20 cellular contexts compared by ENCODE assay signal in the genomic region with DNA sequence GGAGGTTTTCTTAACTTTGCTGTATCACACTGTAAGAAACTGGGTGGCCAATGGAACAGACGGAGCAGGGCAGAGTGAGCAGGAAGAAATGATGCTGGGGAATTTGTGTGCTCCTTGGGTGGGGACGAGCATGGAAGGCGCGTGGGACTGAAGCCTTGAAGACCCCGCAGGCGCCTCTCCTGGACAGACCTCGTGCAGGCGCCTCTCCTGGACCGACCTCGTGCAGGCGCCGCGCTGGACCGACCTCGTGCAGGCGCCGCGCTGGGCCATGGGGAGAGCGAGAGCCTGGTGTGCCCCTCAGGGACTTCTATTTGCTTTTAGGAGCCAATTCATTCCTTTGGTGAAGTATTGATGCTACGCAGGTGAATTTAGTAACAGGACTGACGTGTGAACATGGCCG. TPM values are rescaled to one million over a fixed set of nuclear protein-coding genes. Genes with fewer than 3 reads are reported as not detected.
DNase-seq lines count a peak whose midpoint lies in the region; ATAC-seq and TF ChIP-seq lines count a peak whose summit lies in the region.
"Had no signal": no experiment of that assay in that cellular context is flagged by ENCODE, and none has a peak within 500 bp of the region (broad histone marks: within the 10 kb centered on the region; RNA-seq: fewer than 3 reads in every experiment).

No MANE protein-coding gene starts in this region.

- H3K4me1 Mint-ChIP-seq in activated naive CD8-positive, alpha-beta T cell treated with anti-CD3 and anti-CD28 coated beads, Interleukin-2, amount 50 U/mL, for 24 hours = no peaks in the 10 kb centered on the region
- no peaks in the 10 kb centered on the region for H3K4me1 Mint-ChIP-seq in activated naive CD8-positive, alpha-beta T cell treated with anti-CD3 and anti-CD28 coated beads for 36 hours
- H3K4me1 Mint-ChIP-seq in stimulated activated naive CD8-positive, alpha-beta T cell treated with anti-CD3 and anti-CD28 coated beads, Interleukin-15, amount 100 ng/mL, for 72 hours = no peaks in the 10 kb centered on the region
- no peaks in the 10 kb centered on the region for H3K4me1 Mint-ChIP-seq in CD4-positive, alpha-beta memory T cell

- H3K27me3 ChIP-seq in thyroid gland = no peaks in the 10 kb centered on the region
- no peaks in the 10 kb centered on the region for H3K27me3 ChIP-seq in CD4-positive, alpha-beta memory T cell (ENCODE audit: insufficient read depth, low read length)

- H3K36me3 Mint-ChIP-seq in activated naive CD8-positive, alpha-beta T cell treated with anti-CD3 and anti-CD28 coated beads, Interleukin-2, amount 50 U/mL, for 24 hours (ENCODE audit: low read depth) = no peaks in the 10 kb centered on the region
- H3K36me3 Mint-ChIP-seq in activated naive CD8-positive, alpha-beta T cell treated with anti-CD3 and anti-CD28 coated beads for 36 hours = no peaks in the 10 kb centered on the region
- H3K36me3 Mint-ChIP-seq in CD4-positive, alpha-beta memory T cell = no peaks in the 10 kb centered on the region
- H3K36me3 Mint-ChIP-seq: CD8-positive, alpha-beta T cell had no signal

- intact Hi-C loops in thyroid gland (cut with DNase I) = no loop called here
- intact Hi-C loops in CD4-positive, alpha-beta memory T cell (cut with micrococcal nuclease) = no loop called here

- H3K4me3 ChIP-seq in thyroid gland (replicated peaks in 1 of 3) = no peak overlapping the region
- no peak overlapping the region for H3K4me3 ChIP-seq in CD4-positive, alpha-beta memory T cell (ENCODE audit: low read length in 2 of 2)
- H3K4me3 ChIP-seq: HAP-1 had no signal

- POLR2A ChIA-PET in CD4-positive, alpha-beta memory T cell (lab: Charles Lee; ENCODE audit: partially characterized antibody) = no interaction called here

- no peaks in the 10 kb centered on the region for H3K9me3 ChIP-seq in thyroid gland
- no peaks in the 10 kb centered on the region for H3K9me3 ChIP-seq in CD4-positive, alpha-beta memory T cell (ENCODE audit: control insufficient read depth in 1 of 2, low read length in 2 of 2)
- H3K9me3 ChIP-seq: HAP-1 had no signal

- H3K9me3 Mint-ChIP-seq in activated naive CD8-positive, alpha-beta T cell treated with anti-CD3 and anti-CD28 coated beads, Interleukin-2, amount 50 U/mL, for 24 hours = no peaks in the 10 kb centered on the region
- H3K9me3 Mint-ChIP-seq in activated naive CD8-positive, alpha-beta T cell treated with anti-CD3 and anti-CD28 coated beads for 36 hours = no peaks in the 10 kb centered on the region
- no peaks in the 10 kb centered on the region for H3K9me3 Mint-ChIP-seq in stimulated activated naive CD8-positive, alpha-beta T cell treated with anti-CD3 and anti-CD28 coated beads, Interleukin-15, amount 100 ng/mL, for 72 hours
- H3K9me3 Mint-ChIP-seq in CD4-positive, alpha-beta memory T cell = peaks cover 0 to 4% (median 0%) of the 10 kb centered on the region in 8 donors
- H3K9me3 Mint-ChIP-seq: CD8-positive, alpha-beta T cell had no signal

- no peak for TF ChIP-seq POLR2A in thyroid gland (IDR thresholded peaks at IDR 0.05)

- no peak overlapping the region for H3K4me3 Mint-ChIP-seq in activated naive CD8-positive, alpha-beta T cell treated with anti-CD3 and anti-CD28 coated beads, Interleukin-2, amount 50 U/mL, for 24 hours
- no peak overlapping the region for H3K4me3 Mint-ChIP-seq in activated naive CD8-positive, alpha-beta T cell treated with anti-CD3 and anti-CD28 coated beads for 36 hours
- H3K4me3 Mint-ChIP-seq in stimulated activated naive CD8-positive, alpha-beta T cell treated with anti-CD3 and anti-CD28 coated beads, Interleukin-15, amount 100 ng/mL, for 72 hours = no peak overlapping the region
- no peak overlapping the region for H3K4me3 Mint-ChIP-seq in CD4-positive, alpha-beta memory T cell
- H3K4me3 Mint-ChIP-seq: CD8-positive, alpha-beta T cell; HFFc6 had no signal

- peak overlapping the region in 2 of 3 donors; percentile 74 to 75 for H3K27ac ChIP-seq in thyroid gland
- no peak overlapping the region for H3K27ac ChIP-seq in CD4-positive, alpha-beta memory T cell (ENCODE audit: low read depth, low read length)

- DNase-seq in activated naive CD8-positive, alpha-beta T cell treated with anti-CD3 and anti-CD28 coated beads, Interleukin-2, amount 50 U/mL, for 24 hours = no peak
- DNase-seq in activated naive CD8-positive, alpha-beta T cell treated with anti-CD3 and anti-CD28 coated beads for 36 hours = no peak
- no peak for DNase-seq in stimulated activated naive CD8-positive, alpha-beta T cell treated with anti-CD3 and anti-CD28 coated beads, Interleukin-15, amount 100 ng/mL, for 72 hours
- no peak for DNase-seq in stimulated activated naive CD8-positive, alpha-beta T cell treated with anti-CD3 and anti-CD28 coated beads, Interleukin-15, Interleukin-2, amounts not matched to agents 100 U/mL and 50 U/mL, for 24 hours
- no peak for DNase-seq in thyroid gland
- no peak for DNase-seq in CD4-positive, alpha-beta memory T cell
- no peak for DNase-seq in activated CD8-positive, alpha-beta memory T cell treated with anti-CD3 and anti-CD28 coated beads, Interleukin-2, amount 50 U/mL, for 48 hours
- DNase-seq: C1 segment of cervical spinal cord; Caco-2; CD8-positive, alpha-beta T cell; DMS153; GF-D8; GOT3; HFFc6 had no signal

- H3K4me1 ChIP-seq in thyroid gland = peaks cover 12 to 46% of the 10 kb centered on the region in 2 donors
- no peaks in the 10 kb centered on the region for H3K4me1 ChIP-seq in CD4-positive, alpha-beta memory T cell (ENCODE audit: insufficient read depth, low read length)
- H3K4me1 ChIP-seq: Caco-2, HAP-1 had no signal

- H3K27ac Mint-ChIP-seq in activated naive CD8-positive, alpha-beta T cell treated with anti-CD3 and anti-CD28 coated beads, Interleukin-2, amount 50 U/mL, for 24 hours = no peak overlapping the region
- no peak overlapping the region for H3K27ac Mint-ChIP-seq in activated naive CD8-positive, alpha-beta T cell treated with anti-CD3 and anti-CD28 coated beads for 36 hours
- no peak overlapping the region for H3K27ac Mint-ChIP-seq in stimulated activated naive CD8-positive, alpha-beta T cell treated with anti-CD3 and anti-CD28 coated beads, Interleukin-15, amount 100 ng/mL, for 72 hours
- H3K27ac Mint-ChIP-seq in CD4-positive, alpha-beta memory T cell = no peak overlapping the region
- H3K27ac Mint-ChIP-seq: CD8-positive, alpha-beta T cell; HFFc6 had no signal

- H3K27me3 Mint-ChIP-seq in activated naive CD8-positive, alpha-beta T cell treated with anti-CD3 and anti-CD28 coated beads, Interleukin-2, amount 50 U/mL, for 24 hours = peaks cover 2% of the 10 kb centered on the region
- H3K27me3 Mint-ChIP-seq in activated naive CD8-positive, alpha-beta T cell treated with anti-CD3 and anti-CD28 coated beads for 36 hours = peaks cover 3% of the 10 kb centered on the region
- peaks cover 7% of the 10 kb centered on the region for H3K27me3 Mint-ChIP-seq in stimulated activated naive CD8-positive, alpha-beta T cell treated with anti-CD3 and anti-CD28 coated beads, Interleukin-15, amount 100 ng/mL, for 72 hours
- no peaks in the 10 kb centered on the region for H3K27me3 Mint-ChIP-seq in CD4-positive, alpha-beta memory T cell

- ATAC-seq in activated naive CD8-positive, alpha-beta T cell treated with anti-CD3 and anti-CD28 coated beads, Interleukin-2, amount 50 U/mL, for 24 hours = peak; percentile 33
- peak; percentile 26 for ATAC-seq in stimulated activated naive CD8-positive, alpha-beta T cell treated with anti-CD3 and anti-CD28 coated beads, Interleukin-15, amount 100 ng/mL, for 72 hours
- no peak for ATAC-seq in stimulated activated naive CD8-positive, alpha-beta T cell treated with anti-CD3 and anti-CD28 coated beads, Interleukin-15, Interleukin-2, amounts not matched to agents 100 U/mL and 50 U/mL, for 24 hours
- ATAC-seq: CD8-positive, alpha-beta T cell had no signal

- H3K36me3 ChIP-seq in thyroid gland = peaks cover 59 to 80% of the 10 kb centered on the region in 2 donors
- no peaks in the 10 kb centered on the region for H3K36me3 ChIP-seq in CD4-positive, alpha-beta memory T cell (ENCODE audit: insufficient read depth, low read length)
- H3K36me3 ChIP-seq: HAP-1 had no signal

- CTCF ChIA-PET in CD4-positive, alpha-beta memory T cell (lab: Charles Lee; ENCODE audit: partially characterized antibody) = no interaction called here

- 90 to 92% methylated on average over 21 to 22 of the region's 22 CpGs for WGBS in thyroid gland, 2 donors

- TF ChIP-seq CTCF in thyroid gland (IDR thresholded peaks at IDR 0.05) = no peak

RNA-seq across cellular contexts. Expression of a gene that starts 8.9 kb away (rescaled TPM):
- total RNA-seq in activated naive CD8-positive, alpha-beta T cell treated with anti-CD3 and anti-CD28 coated beads for 36 hours = not detected
- total RNA-seq in thyroid gland = 1,000 to 10,000 TPM; 4,215 to 7,965 (median 5,966) TPM
- total RNA-seq in CD4-positive, alpha-beta memory T cell = not detected
- 10 to 100 TPM in 1 of 2 donors, 1 to 10 TPM in 1; 3.2 to 10.6 TPM for polyA plus RNA-seq in CD4-positive, alpha-beta memory T cell
- total RNA-seq: A172; A673; Caco-2; CD8-positive, alpha-beta T cell; Daoy; G401; HFFc6 had no signal
- polyA plus RNA-seq: BJ had no signal

Comparison
In these comparisons a context has a peak if more than half of its experiments do, and no peak if none do; other contexts are left out.
1. RNA of a gene that starts 8.9 kb away (total RNA-seq): 4,215 to 7,965 TPM in thyroid gland; not detected in CD4-positive, alpha-beta memory T cell and not detected in activated naive CD8-positive, alpha-beta T cell treated with anti-CD3 and anti-CD28 coated beads for 36 hours; every median in the first group is over 1,000 times any median in the second.